In genomic region chr5:93572101-93572772, GRCh38 we compare ENCODE assay signal across 11 cellular contexts. TPM values are rescaled to one million over a fixed set of nuclear protein-coding genes. Genes with fewer than 3 reads are reported as not detected.
A peak's percentile ranks its signal among the peaks of the same experiment; 100 is the strongest.
DNase-seq lines count a peak whose midpoint lies in the region; ATAC-seq, FAIRE-seq and TF ChIP-seq lines count a peak whose summit lies in the region.
"Had no signal": no experiment of that assay in that cellular context is flagged by ENCODE, and none has a peak within 500 bp of the region (broad histone marks: within the 10 kb centered on the region; RNA-seq: fewer than 3 reads in every experiment).

No MANE protein-coding gene starts in this region.

- peaks cover 24% of the 10 kb centered on the region for H3K27me3 Mint-ChIP-seq in neural crest cell (ENCODE audit: low read depth)

- no peaks in the 10 kb centered on the region for H3K36me3 ChIP-seq in esophagus squamous epithelium

- peak overlapping the region; percentile 87 for H3K4me3 Mint-ChIP-seq in neural crest cell

- peak overlapping the region; percentile 70 for H3K27ac Mint-ChIP-seq in neural crest cell (ENCODE audit: unreplicated experiment)

- peaks cover 86% of the 10 kb centered on the region for H3K4me1 Mint-ChIP-seq in neural crest cell

- TF ChIP-seq CTCF in esophagus squamous epithelium (IDR thresholded peaks at IDR 0.05): no peak
- no peak for TF ChIP-seq CTCF in neural crest cell (conservative IDR thresholded peaks at IDR 0.05)

- H3K4me1 ChIP-seq in esophagus squamous epithelium: peaks cover 16 to 69% (median 22%) of the 10 kb centered on the region in 3 donors

- intact Hi-C loops in esophagus squamous epithelium (cut with DNase I): no loop called here

- peaks cover 0 to 91% (median 8%) of the 10 kb centered on the region in 4 donors for H3K27me3 ChIP-seq in esophagus squamous epithelium

- TF ChIP-seq POLR2A in esophagus squamous epithelium (IDR thresholded peaks at IDR 0.05) (no peak), GM12891 (IDR thresholded peaks at IDR 0.05; ENCODE audit: low read depth, low read length) (no peak)

- peak; percentile 46 for DNase-seq in AG20443 (ENCODE audit: low spot score)
- peak; percentile 12 for DNase-seq in HuH-7.5 (ENCODE audit: low spot score)
- DNase-seq in esophagus squamous epithelium (lab: John Stamatoyannopoulos, UW): no peak
- no peak for DNase-seq in neural crest cell (ENCODE audit: low read depth, low spot score)
- DNase-seq in SW 1271 (lab: John Stamatoyannopoulos, UW): no peak
- DNase-seq in GM12891 (ENCODE audit: insufficient read length, low spot score): no peak
- DNase-seq in glomerular visceral epithelial cell (ENCODE audit: extremely low spot score): no peak
- DNase-seq: NCI-H187 had no signal

- H3K9me3 ChIP-seq in esophagus squamous epithelium: no peaks in the 10 kb centered on the region

- H3K9me3 Mint-ChIP-seq in neural crest cell: no peaks in the 10 kb centered on the region

- peak overlapping the region; percentile 6 to 52 (median 17) for H3K4me3 ChIP-seq in esophagus squamous epithelium

- peaks cover 15% of the 10 kb centered on the region for H3K36me3 Mint-ChIP-seq in neural crest cell (ENCODE audit: low read depth)

- peak overlapping the region in 1 of 4 donors; percentile 44 for H3K27ac ChIP-seq in esophagus squamous epithelium

- ATAC-seq in GM21825 (IDR thresholded peaks at IDR 0.05; ENCODE audit: unreplicated experiment): no peak
- ATAC-seq: SK-N-SH treated with all-trans-retinoic acid at 6 μM for 48 hours had no signal

- FAIRE-seq in GM12891 (lab: Jason Lieb, UNC): no peak
- FAIRE-seq: D721Med had no signal

- 20 to 30% methylated on average over 1 to 21 of the region's 46 CpGs for WGBS in esophagus squamous epithelium, 2 donors

TF ChIP-seq in GM12891, 5 proteins besides CTCF, POLR2A, EP300 and RAD21:
- TF ChIP-seq POU2F2 (IDR thresholded peaks at IDR 0.05; ENCODE audit: low read depth, low read length) (no peak), PAX5 (IDR thresholded peaks at IDR 0.05; ENCODE audit: insufficient read depth, low read length, severe bottlenecking) (no peak), POLR2AphosphoS5 (IDR thresholded peaks at IDR 0.05; ENCODE audit: low read depth, low read length) (no peak), TAF1 (IDR thresholded peaks at IDR 0.05; ENCODE audit: low read depth, low read length) (no peak), SPI1 (IDR thresholded peaks at IDR 0.05; ENCODE audit: low read depth, low read length) (no peak)

RNA-seq across cellular contexts. Expression of gene NR2F1-AS1, which starts 8.8 kb away (rescaled TPM):
- total RNA-seq in esophagus squamous epithelium (10 to 100 TPM in 1 of 4 donors, 1 to 10 TPM in 2, under 1 TPM in 1; 0.49 to 11.3 (median 1.5) TPM), neural crest cell (52.4 and 53.1 TPM in 2 replicates)
- polyA plus RNA-seq in GM12891 (2012; ENCODE audit: low read depth, missing spikeins): 0.49 TPM

RNA-seq across cellular contexts. Expression of gene NR2F1, which starts 10.8 kb away (rescaled TPM):
- total RNA-seq in esophagus squamous epithelium (10 to 100 TPM in 1 of 4 donors, 1 to 10 TPM in 3; 1.9 to 26.3 (median 3.7) TPM), neural crest cell (411 and 426 TPM in 2 replicates)
- not detected for polyA plus RNA-seq in GM12891 (2012; ENCODE audit: low read depth, missing spikeins)

Comparison
In these comparisons a context has a peak if more than half of its experiments do, and no peak if none do; other contexts are left out.
1. DNase-seq: peak in AG20443 (single experiment) and HuH-7.5 (single experiment); none in esophagus squamous epithelium (single experiment), neural crest cell (single experiment), SW 1271 (0 of 2), GM12891 (single experiment) and glomerular visceral epithelial cell (single experiment).
2. RNA of gene NR2F1, which starts 10.8 kb away (total RNA-seq): 411 to 426 TPM in neural crest cell; 1.9 to 26.3 TPM in esophagus squamous epithelium; every median in the first group is over 10 times any median in the second.